ENCODE assay signal across 20 cellular contexts in the genomic region with DNA sequence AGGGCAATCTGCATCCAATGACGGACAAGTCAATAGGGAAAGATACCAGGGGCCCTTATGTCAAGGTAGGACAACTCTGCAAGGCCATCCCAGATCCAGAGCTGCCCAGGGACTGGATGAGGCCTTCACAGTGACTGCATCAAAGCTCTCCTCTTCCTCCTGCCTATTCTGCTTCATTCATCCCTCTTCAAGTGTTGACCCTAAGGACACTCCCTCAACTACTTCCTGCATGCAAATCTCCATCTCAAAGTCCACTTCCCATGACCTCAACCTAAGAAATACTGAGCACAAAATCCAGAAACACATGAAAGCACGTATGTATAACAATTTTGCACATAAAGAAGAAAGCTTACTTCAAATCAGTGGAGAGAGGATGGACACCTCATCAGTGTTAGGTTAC.
A peak's percentile ranks its signal among the peaks of the same experiment; 100 is the strongest.
DNase-seq lines count a peak whose midpoint lies in the region; ATAC-seq, FAIRE-seq and TF ChIP-seq lines count a peak whose summit lies in the region.
"Had no signal": no experiment of that assay in that cellular context is flagged by ENCODE, and none has a peak within 500 bp of the region (broad histone marks: within the 10 kb centered on the region; RNA-seq: fewer than 3 reads in every experiment).

No MANE protein-coding gene starts in this region.

- CTCF ChIA-PET in Calu3 (lab: Charles Lee), result interaction anchor here (1.0 to 1.2 kb wide), 2 partner anchors 9 to 19 kb away, joined by 5 to 6 read pairs; no protein-coding TSS in a partner anchor
- CTCF ChIA-PET in Panc1 (lab: Charles Lee), result no interaction called here

- POLR2A ChIA-PET in Panc1 (lab: Charles Lee), result interaction anchor here (0.6 kb wide), 1 partner anchor 369 kb away, joined by 7 read pairs; no protein-coding TSS in a partner anchor

- BruUV-seq in Calu3 (replicated peaks; lab: Mats Ljungman, UMichigan) (no TSS peak), Panc1 (replicated peaks; lab: Mats Ljungman, UMichigan) (no TSS peak)

- ATAC-seq in Panc1, result no peak
- ATAC-seq in left colon, result peak; percentile 91
- no peak for ATAC-seq in HG03045 (IDR thresholded peaks at IDR 0.05; ENCODE audit: unreplicated experiment)
- no peak for ATAC-seq in GM21528 (IDR thresholded peaks at IDR 0.05; ENCODE audit: low FRiP score, unreplicated experiment)
- ATAC-seq: HCT116 had no signal

- TF ChIP-seq CTCF in Calu3 (IDR thresholded peaks at IDR 0.05; ENCODE audit: unreplicated experiment) (no peak), Panc1 (IDR thresholded peaks at IDR 0.05) (no peak)

- no peaks in the 10 kb centered on the region for H3K27me3 ChIP-seq in Panc1 (ENCODE audit: control insufficient read depth, insufficient read depth, low read length)
- H3K27me3 ChIP-seq in small intestine (ENCODE audit: control insufficient read depth in 2 of 2, insufficient read depth in 2 of 2, low read length in 2 of 2), result no peaks in the 10 kb centered on the region

- H3K27ac Mint-ChIP-seq in Calu3 (ENCODE audit: unreplicated experiment), result peak overlapping the region; percentile 69

- H3K36me3 ChIP-seq in Panc1 (ENCODE audit: control insufficient read depth, insufficient read depth, low read length), result no peaks in the 10 kb centered on the region
- H3K36me3 ChIP-seq in small intestine (ENCODE audit: control insufficient read depth in 2 of 2, insufficient read depth in 2 of 2, low read length in 2 of 2), result no peaks in the 10 kb centered on the region

- WGBS in small intestine, 3 donors, result 61 to 83% (median 63%) methylated on average over 2 of the region's 2 CpGs

- DNase-seq in Calu3, result no peak
- DNase-seq in Panc1 (ENCODE audit: low read depth, low spot score), result no peak
- DNase-seq in left colon, result no peak
- peak; percentile 64 for DNase-seq in small intestine
- no peak for DNase-seq in A172 (ENCODE audit: low spot score)
- DNase-seq: 8988T; C1 segment of cervical spinal cord; CD4-positive, alpha-beta memory T cell; COR-L47; DMS153; DMS79 treated with DMSO at 0.1 percent for 48 hours; GF-D8; GM23248; H7 had no signal

- peaks cover 2% of the 10 kb centered on the region for H3K9me3 Mint-ChIP-seq in Calu3 (ENCODE audit: low read depth, unreplicated experiment)

- in situ Hi-C loops in Panc1 (cut with HindIII; ENCODE audit: low pct_unique_long_range_greater_than_20kb, low sequenced_read_pairs), result no loop called here

- H3K9me3 ChIP-seq in Panc1 (ENCODE audit: control insufficient read depth, insufficient read depth, low read depth, low read length) (peaks cover 17% of the 10 kb centered on the region; the same call in 1 of the 2 replicates), small intestine (ENCODE audit: control insufficient read depth, low read depth) (no peaks in the 10 kb centered on the region)

- H3K4me3 ChIP-seq in Panc1 (ENCODE audit: low read depth in 2 of 2, low read length in 2 of 2) (no peak overlapping the region), small intestine (ENCODE audit: low read depth in 1 of 2, low read length in 2 of 2) (no peak overlapping the region)
- H3K4me3 ChIP-seq: GM23248 had no signal

- H3K4me1 ChIP-seq in Panc1 (ENCODE audit: control insufficient read depth, insufficient read depth, low read length), result no peaks in the 10 kb centered on the region
- no peaks in the 10 kb centered on the region for H3K4me1 ChIP-seq in small intestine (ENCODE audit: control insufficient read depth in 2 of 2, insufficient read depth in 1 of 2, low read depth in 1 of 2, low read length in 1 of 2)

- no peak overlapping the region for H3K4me3 Mint-ChIP-seq in Calu3 (ENCODE audit: low read depth, unreplicated experiment)
- H3K4me3 Mint-ChIP-seq: CD4-positive, alpha-beta memory T cell had no signal

- peaks cover 76% of the 10 kb centered on the region for H3K4me1 Mint-ChIP-seq in Calu3 (ENCODE audit: low read depth, unreplicated experiment)
- H3K4me1 Mint-ChIP-seq: CD4-positive, alpha-beta memory T cell had no signal

- H3K27ac ChIP-seq in Panc1 (ENCODE audit: low read length), result peak overlapping the region; percentile 44; the same call in 1 of the 2 replicates
- peak overlapping the region in 1 of 2 donors; percentile 24 for H3K27ac ChIP-seq in small intestine (ENCODE audit: low read depth in 1 of 2, low read length in 1 of 2)
- H3K27ac ChIP-seq: GM23248 had no signal

- no peaks in the 10 kb centered on the region for H3K27me3 Mint-ChIP-seq in Calu3 (ENCODE audit: unreplicated experiment)

- intact Hi-C loops in Calu3 (cut with micrococcal nuclease; ENCODE audit: unreplicated experiment) (no loop called here), Panc1 (cut with micrococcal nuclease; ENCODE audit: unreplicated experiment) (no loop called here), left colon (cut with DNase I, micrococcal nuclease) (no loop called here)

- FAIRE-seq in small intestine (lab: Jason Lieb, UNC), result no peak
- FAIRE-seq: GM12891, GM18507, H1 had no signal

- peaks cover 33% of the 10 kb centered on the region for H3K36me3 Mint-ChIP-seq in Calu3 (ENCODE audit: insufficient read depth, unreplicated experiment)
- H3K36me3 Mint-ChIP-seq: CD4-positive, alpha-beta memory T cell had no signal
